28 cellular contexts compared by ENCODE assay signal in the genomic region with DNA sequence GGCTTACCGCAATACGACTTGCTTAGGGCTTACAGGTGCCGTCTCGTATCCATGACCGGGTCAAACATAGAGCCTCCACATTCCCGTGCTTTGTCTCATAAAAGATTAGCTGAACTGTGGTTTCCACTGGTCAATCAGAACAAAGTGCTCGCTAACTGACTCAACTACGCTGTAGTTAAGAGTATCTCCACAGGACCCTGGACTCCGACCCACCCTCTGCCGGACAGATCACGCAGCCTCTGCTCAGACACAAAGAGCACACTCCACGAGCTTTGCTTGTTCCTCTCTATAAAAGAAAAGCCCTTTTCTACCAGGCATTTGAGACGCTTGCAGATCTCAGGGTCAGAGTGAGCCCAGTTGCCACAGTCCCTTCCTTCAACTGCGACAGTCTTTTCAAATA.
"Had no signal": no experiment of that assay in that cellular context is flagged by ENCODE, and none has a peak within 500 bp of the region (broad histone marks: within the 10 kb centered on the region; RNA-seq: fewer than 3 reads in every experiment).

No MANE protein-coding gene starts in this region.

- H2AFZ ChIP-seq: parathyroid adenoma had no signal

- H3K79me2 ChIP-seq: parathyroid adenoma had no signal

- H3K4me3 Mint-ChIP-seq: naive thymus-derived CD8-positive, alpha-beta T cell; natural killer cell treated with Interleukin-12 subunit alpha and Interleukin-12 subunit beta and Interleukin-15 and Interleukin-18, amount 100 ng/mL, for 72 hours; nephron progenitor cell; neural crest cell; stimulated activated effector memory CD8-positive, alpha-beta T cell treated with anti-CD3 and anti-CD28 coated beads, Interleukin-12 subunit alpha, Interleukin-12 subunit beta, amount 100 ng/mL, for 72 hours; stimulated activated naive CD8-positive, alpha-beta T cell treated with anti-CD3 and anti-CD28 coated beads, Interleukin-15, Interleukin-2, amounts not matched to agents 100 ng/mL and 50 ng/mL, for 24 hours had no signal

- ATAC-seq: naive thymus-derived CD8-positive, alpha-beta T cell; psoas muscle; right cardiac atrium; right lobe of liver had no signal

- H3K9me3 ChIP-seq: ovary, psoas muscle, right lobe of liver, sigmoid colon, stomach, thoracic aorta, thyroid gland, upper lobe of left lung, vagina had no signal

- H3K27ac ChIP-seq: ovary, parathyroid adenoma, psoas muscle, right lobe of liver, sigmoid colon, stomach, thoracic aorta, thyroid gland, tibial nerve, upper lobe of left lung, vagina had no signal

- H3K9ac ChIP-seq: parathyroid adenoma had no signal

- H3K27me3 ChIP-seq: ovary, right lobe of liver, sigmoid colon, stomach, thyroid gland, tibial nerve, upper lobe of left lung, vagina had no signal

- H3K27ac Mint-ChIP-seq: naive thymus-derived CD8-positive, alpha-beta T cell; natural killer cell treated with Interleukin-12 subunit alpha and Interleukin-12 subunit beta and Interleukin-15 and Interleukin-18, amount 100 ng/mL, for 72 hours; nephron progenitor cell; progenitor cell of endocrine pancreas; stimulated activated effector memory CD8-positive, alpha-beta T cell treated with anti-CD3 and anti-CD28 coated beads, Interleukin-12 subunit alpha, Interleukin-12 subunit beta, amount 100 ng/mL, for 72 hours; stimulated activated naive CD8-positive, alpha-beta T cell treated with anti-CD3 and anti-CD28 coated beads, Interleukin-15, Interleukin-2, amounts not matched to agents 100 ng/mL and 50 ng/mL, for 24 hours had no signal

- FAIRE-seq: small intestine, urothelium cell line had no signal

- H3K36me3 ChIP-seq: ovary, right lobe of liver, sigmoid colon, stomach, thoracic aorta, thyroid gland, tibial nerve, upper lobe of left lung, vagina had no signal

- H3K4me1 ChIP-seq: parathyroid adenoma, psoas muscle, right lobe of liver, sigmoid colon, stomach, vagina had no signal

- H3K4me3 ChIP-seq: ovary, psoas muscle, right lobe of liver, sigmoid colon, stomach, thoracic aorta, thyroid gland, tibial nerve, upper lobe of left lung, vagina had no signal

- H3K36me3 Mint-ChIP-seq: naive thymus-derived CD8-positive, alpha-beta T cell; natural killer cell treated with Interleukin-12 subunit alpha and Interleukin-12 subunit beta and Interleukin-15 and Interleukin-18, amount 100 ng/mL, for 72 hours; stimulated activated effector memory CD8-positive, alpha-beta T cell treated with anti-CD3 and anti-CD28 coated beads, Interleukin-12 subunit alpha, Interleukin-12 subunit beta, amount 100 ng/mL, for 72 hours had no signal

- H3K4me1 Mint-ChIP-seq: naive thymus-derived CD8-positive, alpha-beta T cell; nephron progenitor cell; neural crest cell; stimulated activated effector memory CD8-positive, alpha-beta T cell treated with anti-CD3 and anti-CD28 coated beads, Interleukin-12 subunit alpha, Interleukin-12 subunit beta, amount 100 ng/mL, for 72 hours had no signal

- H3K27me3 Mint-ChIP-seq: stimulated activated naive CD8-positive, alpha-beta T cell treated with anti-CD3 and anti-CD28 coated beads, Interleukin-15, Interleukin-2, amounts not matched to agents 100 ng/mL and 50 ng/mL, for 24 hours had no signal

- H3K9me3 Mint-ChIP-seq: naive thymus-derived CD8-positive, alpha-beta T cell; natural killer cell treated with Interleukin-12 subunit alpha and Interleukin-12 subunit beta and Interleukin-15 and Interleukin-18, amount 100 ng/mL, for 72 hours; neural crest cell; stimulated activated effector memory CD8-positive, alpha-beta T cell treated with anti-CD3 and anti-CD28 coated beads, Interleukin-12 subunit alpha, Interleukin-12 subunit beta, amount 100 ng/mL, for 72 hours had no signal

- DNase-seq: naive thymus-derived CD8-positive, alpha-beta T cell; nephron progenitor cell; occipital lobe; ovary; psoas muscle; right cardiac atrium; right lobe of liver; sigmoid colon; small intestine; stimulated activated CD4-positive, alpha-beta T cell treated with anti-CD3 and anti-CD28 coated beads, Interleukin-15, amount 100 ng/mL, for 24 hours; stimulated activated CD4-positive, alpha-beta T cell treated with anti-CD3 and anti-CD28 coated beads, Interleukin-2, amount 100 ng/mL, for 24 hours; stimulated activated CD4-positive, alpha-beta T cell treated with anti-CD3 and anti-CD28 coated beads, Interleukin-2, amount 100 ng/mL, for 48 hours; stimulated activated CD4-positive, alpha-beta T cell treated with anti-CD3 and anti-CD28 coated beads, Interleukin-4, amount 100 ng/mL, for 24 hours; stimulated activated naive CD4-positive, alpha-beta T cell; stomach; thyroid gland; trophoblast cell; upper lobe of left lung had no signal
